ENCODE assay signal across 21 cellular contexts in genomic region chr4:95540227-95540626, GRCh38. TPM values are rescaled to one million over a fixed set of nuclear protein-coding genes. Genes with fewer than 3 reads are reported as not detected.
DNase-seq lines count a peak whose midpoint lies in the region; ATAC-seq and TF ChIP-seq lines count a peak whose summit lies in the region.
"Had no signal": no experiment of that assay in that cellular context is flagged by ENCODE, and none has a peak within 500 bp of the region (broad histone marks: within the 10 kb centered on the region; RNA-seq: fewer than 3 reads in every experiment).

No MANE protein-coding gene starts in this region.

- peaks cover 0 to 4% (median 0%) of the 10 kb centered on the region in 5 experiments for H3K9me3 Mint-ChIP-seq in brain
- H3K9me3 Mint-ChIP-seq: CD14-positive monocyte had no signal

- peaks cover 36% of the 10 kb centered on the region for H3K4me1 Mint-ChIP-seq in brain
- H3K4me1 Mint-ChIP-seq: CD14-positive monocyte had no signal

- TF ChIP-seq CTCF in brain (conservative IDR thresholded peaks at IDR 0.05), result no peak
- no peak for TF ChIP-seq CTCF in spleen (IDR thresholded peaks at IDR 0.05 in 8 of 11, conservative IDR thresholded peaks at IDR 0.05 in 3 of 11)
- no peak for TF ChIP-seq CTCF in foreskin keratinocyte (conservative IDR thresholded peaks at IDR 0.05)

- ATAC-seq in left ventricle myocardium superior (peak; percentile 43), foreskin keratinocyte (no peak), HG02798 (IDR thresholded peaks at IDR 0.05; ENCODE audit: poor library complexity, unreplicated experiment) (no peak)
- ATAC-seq: left colon, PC-3 had no signal

- intact Hi-C loops in left ventricle myocardium superior (cut with micrococcal nuclease) (no loop called here), spleen (cut with DNase I; ENCODE audit: low total_unique reads) (no loop called here)

- H3K27me3 ChIP-seq in spleen (replicated peaks in 1 of 7) (no peaks in the 10 kb centered on the region), foreskin keratinocyte (peaks cover 78% of the 10 kb centered on the region)
- H3K27me3 ChIP-seq: SJCRH30 had no signal

- WGBS in spleen, 5 donors, result 37 to 47% (median 43%) methylated on average over 3 of the region's 3 CpGs

- H3K27ac ChIP-seq in spleen (peak overlapping the region in 5 of 8 donors; percentile 2 to 42 (median 27)), foreskin keratinocyte (no peak overlapping the region)
- H3K27ac ChIP-seq: SJCRH30, WERI-Rb-1 had no signal

- H3K9me3 ChIP-seq in spleen, result no peaks in the 10 kb centered on the region
- H3K9me3 ChIP-seq: SJCRH30 had no signal

- no peak for TF ChIP-seq POLR2A in spleen (IDR thresholded peaks at IDR 0.05)

- H3K36me3 Mint-ChIP-seq in brain, result no peaks in the 10 kb centered on the region
- H3K36me3 Mint-ChIP-seq: CD14-positive monocyte had no signal

- H3K27ac Mint-ChIP-seq in brain, result peak overlapping the region in 1 of 5 experiments; percentile 35
- H3K27ac Mint-ChIP-seq: CD14-positive monocyte had no signal

- no peaks in the 10 kb centered on the region for H3K36me3 ChIP-seq in spleen
- H3K36me3 ChIP-seq: SJCRH30, WERI-Rb-1 had no signal

- peak overlapping the region in 3 of 5 experiments; percentile 49 to 68 (median 55) for H3K4me3 Mint-ChIP-seq in brain
- H3K4me3 Mint-ChIP-seq: CD14-positive monocyte had no signal

- H3K4me1 ChIP-seq in spleen, result peaks cover 0 to 4% (median 0%) of the 10 kb centered on the region in 6 donors
- no peaks in the 10 kb centered on the region for H3K4me1 ChIP-seq in foreskin keratinocyte
- H3K4me1 ChIP-seq: SJCRH30 had no signal

- peaks cover 53% of the 10 kb centered on the region for H3K27me3 Mint-ChIP-seq in brain

- H3K4me3 ChIP-seq in spleen, result no peak overlapping the region
- H3K4me3 ChIP-seq: SJCRH30 had no signal

- DNase-seq in Ammon's horn (ENCODE audit: low spot score), result peak; percentile 50
- DNase-seq in left ventricle myocardium superior, result no peak
- no peak for DNase-seq in spleen
- no peak for DNase-seq in foreskin keratinocyte
- DNase-seq in HT-29 (ENCODE audit: low spot score), result no peak
- no peak for DNase-seq in stimulated activated CD4-positive, alpha-beta T cell treated with anti-CD3 and anti-CD28 coated beads, Interleukin-12 subunit alpha, Interleukin-12 subunit beta, amount 100 ng/mL, for 4 hours
- DNase-seq: ACHN; activated CD4-positive, alpha-beta T cell treated with anti-CD3 and anti-CD28 coated beads, Interleukin-2, amount 50 U/mL, for 4 hours; activated naive CD4-positive, alpha-beta T cell treated with Interleukin-2 at 50 U/mL for 16 hours; aorta; GDM1; HCEC 1CT; left colon; NCI-H748 treated with DMSO at 0.1 percent for 48 hours; PC-3; SJCRH30; T-helper 2 cell; WERI-Rb-1 had no signal

RNA-seq across cellular contexts. Expression of gene UNC5C, which starts 8.5 kb away (rescaled TPM):
- 3.7 TPM for polyA plus RNA-seq in brain (ENCODE audit: insufficient read depth, low read depth, low replicate concordance)
- total RNA-seq in left ventricle myocardium superior, result 0.72 TPM
- total RNA-seq in spleen, result 10 to 100 TPM in 4 of 7 donors, 1 to 10 TPM in 3; 7.5 to 15.7 (median 13.1) TPM
- polyA plus RNA-seq in spleen, result under 1 TPM; 0.43 to 0.80 (median 0.61) TPM
- not detected in 2 replicates for total RNA-seq in foreskin keratinocyte
- not detected in 2 replicates for polyA plus RNA-seq in foreskin keratinocyte
- not detected in 2 replicates for total RNA-seq in HT-29 (2014; rRNA removed; shearing (Covaris generic))
- total RNA-seq: PC-3, SJCRH30 had no signal
- polyA plus RNA-seq: CD14-positive monocyte had no signal
